In genomic region chr1:197899037-197899436, GRCh38 we compare ENCODE assay signal across 8 cellular contexts. TPM values are rescaled to one million over a fixed set of nuclear protein-coding genes. Genes with fewer than 3 reads are reported as not detected.
"Had no signal": no experiment of that assay in that cellular context is flagged by ENCODE, and none has a peak within 500 bp of the region (broad histone marks: within the 10 kb centered on the region; RNA-seq: fewer than 3 reads in every experiment).

No MANE protein-coding gene starts in this region.

- H3K9ac ChIP-seq: KMS-11 had no signal

- FAIRE-seq: H1, H54 had no signal

- H3K4me2 ChIP-seq: GM23338, KMS-11 had no signal

- ATAC-seq: GM23338 had no signal

- H3K4me3 Mint-ChIP-seq: GM23338, H9 had no signal

- DNase-seq: H9, HCEC 1CT had no signal

- H3K9me3 Mint-ChIP-seq: GM23338, H9 had no signal

- H2AFZ ChIP-seq: GM23338 had no signal

- H3K27ac ChIP-seq: HL-60, KMS-11 had no signal

- H3K27ac Mint-ChIP-seq: GM23338, H9, IgD-negative memory B cell had no signal

- H3K4me3 ChIP-seq: GM23338 had no signal

RNA-seq across cellular contexts. Expression of gene C1orf53, which starts 3.4 kb away (rescaled TPM):
- polyA plus RNA-seq: IgD-negative memory B cell had no signal

RNA-seq across cellular contexts. Expression of gene LHX9, which starts 18.1 kb away (rescaled TPM):
- total RNA-seq: GM23338, H1, H9 had no signal
- polyA plus RNA-seq: H1, IgD-negative memory B cell had no signal
